15 cellular contexts compared by ENCODE assay signal in genomic region chr21:35044128-35044527, GRCh38. TPM values are rescaled to one million over a fixed set of nuclear protein-coding genes. Genes with fewer than 3 reads are reported as not detected.
DNase-seq lines count a peak whose midpoint lies in the region; ATAC-seq, FAIRE-seq and TF ChIP-seq lines count a peak whose summit lies in the region.
"Had no signal": no experiment of that assay in that cellular context is flagged by ENCODE, and none has a peak within 500 bp of the region (broad histone marks: within the 10 kb centered on the region; RNA-seq: fewer than 3 reads in every experiment).

No MANE protein-coding gene starts in this region.

- H4K20me1 ChIP-seq in Karpas-422 (ENCODE audit: insufficient read depth, low read depth, low read length) (peaks cover 16% of the 10 kb centered on the region; the same call in 1 of the 2 replicates), K562 (replicated peaks; ENCODE audit: control insufficient read depth, insufficient read depth, low read length) (no peaks in the 10 kb centered on the region), neural progenitor cell (ENCODE audit: low read depth) (no peaks in the 10 kb centered on the region)

- peaks cover 78% of the 10 kb centered on the region for H3K4me1 Mint-ChIP-seq in CD8-positive, alpha-beta T cell (ENCODE audit: low read depth)
- H3K4me1 Mint-ChIP-seq in neural progenitor cell: peaks cover 28% of the 10 kb centered on the region

- intact Hi-C loops in CD8-positive, alpha-beta T cell (cut with DNase I, micrococcal nuclease): loop anchor here in 1 of 2 experiments (10.0 kb wide), 2 partner anchors 239 to 1109 kb away; no protein-coding TSS in a partner anchor
- intact Hi-C loops in K562 (cut with micrococcal nuclease) (no loop called here), adrenal gland (cut with DNase I) (loop anchor here in 1 of 2 donors (10.0 kb wide), 1 partner anchor 299 kb away; no protein-coding TSS in a partner anchor)

- POLR2A ChIA-PET in CD8-positive, alpha-beta T cell (lab: Charles Lee): interaction anchor here (0.6 to 7.0 kb wide), 9 partner anchors 14 to 179 kb away, joined by 3 to 80 read pairs (median 4); no protein-coding TSS in a partner anchor
- POLR2A ChIA-PET in K562 (lab: Yijun Ruan, JAX): interaction anchor here (1.5 kb wide), 1 partner anchor 156 kb away, joined by 5 read pairs; no protein-coding TSS in a partner anchor

- H3K27ac Mint-ChIP-seq in CD8-positive, alpha-beta T cell: peak overlapping the region; percentile 97
- no peak overlapping the region for H3K27ac Mint-ChIP-seq in neural progenitor cell

- no peaks in the 10 kb centered on the region for H3K9me3 Mint-ChIP-seq in CD8-positive, alpha-beta T cell
- no peaks in the 10 kb centered on the region for H3K9me3 Mint-ChIP-seq in neural progenitor cell

- H3K36me3 Mint-ChIP-seq in CD8-positive, alpha-beta T cell: peaks cover 59% of the 10 kb centered on the region
- H3K36me3 Mint-ChIP-seq in neural progenitor cell: no peaks in the 10 kb centered on the region

- WGBS in K562 (ENCODE audit: insufficient coverage, low coverage, missing lambda C conversion rate): 15% methylated on average over 3 of the region's 3 CpGs
- 87 to 97% (median 93%) methylated on average over 3 of the region's 3 CpGs for WGBS in adrenal gland, 4 donors

- TF ChIP-seq POLR2A in K562 (conservative IDR thresholded peaks at IDR 0.05) (no peak), adrenal gland (IDR thresholded peaks at IDR 0.05) (no peak)

- H3K27ac ChIP-seq in CD8-positive, alpha-beta T cell (ENCODE audit: low read depth, low read length): no peak overlapping the region
- H3K27ac ChIP-seq in Karpas-422 (ENCODE audit: low read length) (peak overlapping the region; percentile 69; the same call in 1 of the 2 replicates), K562 (ENCODE audit: extremely low read depth, low read depth, low read length) (no peak overlapping the region), neural progenitor cell (no peak overlapping the region), adrenal gland (no peak overlapping the region)
- H3K27ac ChIP-seq: right atrium auricular region had no signal

- in situ Hi-C loops in K562 (cut with MboI): no loop called here

- peak overlapping the region; percentile 89 for H3K4me2 ChIP-seq in Karpas-422 (ENCODE audit: low read depth, low read length, poor library complexity, severe bottlenecking)
- H3K4me2 ChIP-seq in K562 (ENCODE audit: insufficient read depth, low read length): no peak overlapping the region
- H3K4me2 ChIP-seq in neural progenitor cell: no peak overlapping the region
- H3K4me2 ChIP-seq: SK-N-SH had no signal

- no peak for ATAC-seq in CD8-positive, alpha-beta T cell
- no peak for ATAC-seq in K562

- H2AFZ ChIP-seq in Karpas-422 (ENCODE audit: low read length) (no peak overlapping the region), K562 (ENCODE audit: low read depth, low read length) (no peak overlapping the region), neural progenitor cell (replicated peaks) (no peak overlapping the region)

- no peak for FAIRE-seq in K562 (lab: Jason Lieb, UNC)
- FAIRE-seq: G401.6, kidney had no signal

- H3K9me2 ChIP-seq in Karpas-422 (replicated peaks; ENCODE audit: insufficient read depth, low read length): no peaks in the 10 kb centered on the region
- H3K9me2 ChIP-seq: SK-N-SH had no signal

- CTCF ChIA-PET in CD8-positive, alpha-beta T cell (lab: Charles Lee): interaction anchor here (0.9 to 6.2 kb wide), 4 partner anchors 16 to 156 kb away, joined by 3 to 81 read pairs (median 6); no protein-coding TSS in a partner anchor
- CTCF ChIA-PET in K562 (lab: Yijun Ruan, JAX; ENCODE audit: low intra/inter-chr PET ratio): no interaction called here

- TF ChIP-seq RAD21 in K562 (CRISPR knock-in tag; conservative IDR thresholded peaks at IDR 0.05 in 1 of 2, IDR thresholded peaks at IDR 0.05 in 1 of 2): no peak

- no peaks in the 10 kb centered on the region for H3K27me3 Mint-ChIP-seq in CD8-positive, alpha-beta T cell (ENCODE audit: low read depth)
- H3K27me3 Mint-ChIP-seq in neural progenitor cell (ENCODE audit: insufficient read depth, low read depth): peaks cover under 1% of the 10 kb centered on the region

- no peaks in the 10 kb centered on the region for H3K9me1 ChIP-seq in K562 (ENCODE audit: control insufficient read depth, insufficient read depth, low read length)

- H3K36me3 ChIP-seq in CD8-positive, alpha-beta T cell (ENCODE audit: insufficient read depth, low read length): no peaks in the 10 kb centered on the region
- H3K36me3 ChIP-seq in Karpas-422 (ENCODE audit: insufficient read depth, low read length) (peaks cover 12% of the 10 kb centered on the region; the same call in 1 of the 2 replicates), K562 (ENCODE audit: control insufficient read depth, insufficient read depth, low read length) (peaks cover 5% of the 10 kb centered on the region; the same call in 1 of the 3 replicates), neural progenitor cell (no peaks in the 10 kb centered on the region), adrenal gland (replicated peaks in 1 of 2) (no peaks in the 10 kb centered on the region)
- H3K36me3 ChIP-seq: right atrium auricular region had no signal

- no peak for TF ChIP-seq EP300 in K562 (IDR thresholded peaks at IDR 0.05; ENCODE audit: low read length)

- H3K4me3 ChIP-seq in CD8-positive, alpha-beta T cell (ENCODE audit: low read depth, low read length): no peak overlapping the region
- H3K4me3 ChIP-seq in Karpas-422 (ENCODE audit: low read length) (no peak overlapping the region), K562 (no peak overlapping the region), neural progenitor cell (no peak overlapping the region), adrenal gland (no peak overlapping the region)
- H3K4me3 ChIP-seq: right atrium auricular region had no signal

- H3K4me1 ChIP-seq in CD8-positive, alpha-beta T cell (ENCODE audit: insufficient read depth, low read length): peaks cover 63% of the 10 kb centered on the region
- H3K4me1 ChIP-seq in Karpas-422 (ENCODE audit: low read length) (peaks cover 99% of the 10 kb centered on the region), K562 (replicated peaks in 1 of 2; ENCODE audit: control insufficient read depth in 2 of 2, insufficient read depth in 2 of 2, low read length in 2 of 2) (peaks cover 7 to 29% of the 10 kb centered on the region in 2 experiments), neural progenitor cell (peaks cover 23% of the 10 kb centered on the region), adrenal gland (replicated peaks in 1 of 2) (peaks cover 0 to 5% of the 10 kb centered on the region in 2 donors)

- H3K9me3 ChIP-seq in CD8-positive, alpha-beta T cell (ENCODE audit: low read length): no peaks in the 10 kb centered on the region
- H3K9me3 ChIP-seq in Karpas-422 (ENCODE audit: low read length) (no peaks in the 10 kb centered on the region), K562 (replicated peaks; ENCODE audit: control insufficient read depth, insufficient read depth, low read depth, low read length) (no peaks in the 10 kb centered on the region), neural progenitor cell (ENCODE audit: low read depth) (no peaks in the 10 kb centered on the region), adrenal gland (replicated peaks in 1 of 3) (no peaks in the 10 kb centered on the region)
- H3K9me3 ChIP-seq: right atrium auricular region, SK-N-SH had no signal

- no peak for DNase-seq in CD8-positive, alpha-beta T cell
- no peak for DNase-seq in Karpas-422
- DNase-seq in K562 (ENCODE audit: extremely low read depth in 1 of 4, low spot score in 3 of 4): no peak
- peak; percentile 13 for DNase-seq in neural progenitor cell (ENCODE audit: low spot score)
- DNase-seq in activated CD4-positive, CD25-positive, alpha-beta regulatory T cell treated with anti-CD3 and anti-CD28 coated beads, Interleukin-2, amount 50 U/mL, for 72 hours: no peak
- no peak for DNase-seq in adrenal gland
- no peak for DNase-seq in HCEC 1CT
- DNase-seq: activated effector memory CD4-positive, alpha-beta T cell treated with Interleukin-2 at 50 U/mL for 16 hours; kidney; NCI-H2171 treated with DMSO at 0.1 percent for 48 hours; SK-N-SH; stimulated activated CD4-positive, alpha-beta T cell treated with anti-CD3 and anti-CD28 coated beads, Interleukin-4, amount 100 ng/mL, for 4 hours; stimulated activated naive CD4-positive, alpha-beta T cell treated with Interleukin-2 at 50 U/mL for 16 hours had no signal

- peaks cover 93% of the 10 kb centered on the region for H3K79me2 ChIP-seq in Karpas-422 (ENCODE audit: low read length)
- peaks cover 34% of the 10 kb centered on the region for H3K79me2 ChIP-seq in K562 (ENCODE audit: control insufficient read depth, insufficient read depth, low read length)
- no peaks in the 10 kb centered on the region for H3K79me2 ChIP-seq in neural progenitor cell (ENCODE audit: low read depth)

- no peaks in the 10 kb centered on the region for H3F3A ChIP-seq in neural progenitor cell (ENCODE audit: low read depth)

- H3K9ac ChIP-seq in Karpas-422 (ENCODE audit: low read length) (no peak overlapping the region), K562 (ENCODE audit: insufficient read depth in 1 of 2, low read depth in 2 of 2, low read length in 2 of 2) (peak overlapping the region in 1 of 2 experiments; percentile 70; a peak in 1 of 4 replicates), neural progenitor cell (no peak overlapping the region)
- H3K9ac ChIP-seq: SK-N-SH had no signal

- H3K4me3 Mint-ChIP-seq in CD8-positive, alpha-beta T cell: peak overlapping the region; percentile 95
- no peak overlapping the region for H3K4me3 Mint-ChIP-seq in neural progenitor cell

- TF ChIP-seq CTCF in CD8-positive, alpha-beta T cell (IDR thresholded peaks at IDR 0.05): no peak
- TF ChIP-seq CTCF in K562 (IDR thresholded peaks at IDR 0.05 in 2 of 3, conservative IDR thresholded peaks at IDR 0.05 in 1 of 3; ENCODE audit: insufficient read depth in 2 of 3, low read depth in 1 of 3, low read length in 3 of 3) (no peak), neural progenitor cell (IDR thresholded peaks at IDR 0.05) (no peak), adrenal gland (IDR thresholded peaks at IDR 0.05) (no peak)

- H3K27me3 ChIP-seq in CD8-positive, alpha-beta T cell (ENCODE audit: insufficient read depth, low read length): no peaks in the 10 kb centered on the region
- H3K27me3 ChIP-seq in Karpas-422 (ENCODE audit: low read length) (no peaks in the 10 kb centered on the region), K562 (ENCODE audit: control insufficient read depth in 2 of 2, insufficient read depth in 2 of 2, low read length in 2 of 2) (no peaks in the 10 kb centered on the region; a peak in 1 of 5 replicates), neural progenitor cell (no peaks in the 10 kb centered on the region), adrenal gland (peaks cover 8% of the 10 kb centered on the region)
- H3K27me3 ChIP-seq: right atrium auricular region had no signal

- no TSS peak for BruUV-seq in K562 (replicated peaks; lab: Mats Ljungman, UMichigan)

RNA-seq across cellular contexts. Expression of gene RUNX1, which starts 5.0 kb away (rescaled TPM):
- total RNA-seq in CD8-positive, alpha-beta T cell: 10 to 100 TPM; 39.3 to 43.1 TPM
- total RNA-seq in Karpas-422 (2014; rRNA removed; shearing (Covaris generic); ENCODE audit: low replicate concordance): 19.2 and 20.5 TPM in 2 replicates
- 167 and 196 TPM in 2 replicates for total RNA-seq in K562 (2011; cell fraction: chromatin; rRNA removed; ENCODE audit: low replicate concordance)
- 104 and 114 TPM in 2 replicates for total RNA-seq in K562 (2011; cell fraction: nucleolus; rRNA removed)
- total RNA-seq in K562 (2011; cell fraction: nucleoplasm; rRNA removed): 135 and 188 TPM in 2 replicates
- total RNA-seq in K562 (2014; rRNA removed): 20.8 and 27.3 TPM in 2 replicates
- total RNA-seq in K562 (2014; rRNA removed; fragmentation: Illumina TruSeq; extraction: Trizol): 13.8 TPM in 2 replicates
- 8.8 and 9.8 TPM in 2 replicates for total RNA-seq in K562 (2015; rRNA removed; fragmentation: Illumina TruSeq; extraction: Trizol)
- total RNA-seq in K562 (2021): 62.2 and 68.6 TPM in 2 replicates
- polyA plus RNA-seq in K562 (2011; rRNA removed): 15.9 and 17.8 TPM in 2 replicates
- polyA plus RNA-seq in K562 (2011; cell fraction: cytosol; rRNA removed): 7.6 and 12.6 TPM in 2 replicates
- 50.6 and 80.8 TPM in 2 replicates for polyA plus RNA-seq in K562 (2011; cell fraction: nucleus; rRNA removed)
- polyA plus RNA-seq in K562 (2012): 19.4 and 60.9 TPM in 2 replicates
- polyA plus RNA-seq in K562 (2014; fragmentation: Illumina TruSeq; extraction: Trizol): 22.7 and 26.7 TPM in 2 replicates
- polyA plus RNA-seq in K562 (2014; fragmentation: Nextera tagmentation; extraction: Ambion mirVana): 1 to 10 TPM; 2.2 to 4.5 TPM
- 20.1 and 30.6 TPM in 2 replicates for polyA plus RNA-seq in K562 (2014; rRNA removed)
- 29.0 and 39.2 TPM in 2 replicates for polyA minus RNA-seq in K562 (2011; rRNA and poly(A)+ RNA removed)
- polyA minus RNA-seq in K562 (2011; cell fraction: cytosol; rRNA and poly(A)+ RNA removed): 10.4 and 28.6 TPM in 2 replicates
- 119 and 149 TPM in 2 replicates for polyA minus RNA-seq in K562 (2011; cell fraction: nucleus; rRNA and poly(A)+ RNA removed)
- 0.09 and 0.19 TPM in 2 replicates for total RNA-seq in neural progenitor cell (ENCODE audit: low replicate concordance)
- 10 to 100 TPM in 4 of 8 donors, 1 to 10 TPM in 4; 4.0 to 27.2 (median 11.8) TPM for total RNA-seq in adrenal gland
- polyA plus RNA-seq in adrenal gland: 1 to 10 TPM; 2.2 to 5.2 (median 3.9) TPM
